In the genomic region with DNA sequence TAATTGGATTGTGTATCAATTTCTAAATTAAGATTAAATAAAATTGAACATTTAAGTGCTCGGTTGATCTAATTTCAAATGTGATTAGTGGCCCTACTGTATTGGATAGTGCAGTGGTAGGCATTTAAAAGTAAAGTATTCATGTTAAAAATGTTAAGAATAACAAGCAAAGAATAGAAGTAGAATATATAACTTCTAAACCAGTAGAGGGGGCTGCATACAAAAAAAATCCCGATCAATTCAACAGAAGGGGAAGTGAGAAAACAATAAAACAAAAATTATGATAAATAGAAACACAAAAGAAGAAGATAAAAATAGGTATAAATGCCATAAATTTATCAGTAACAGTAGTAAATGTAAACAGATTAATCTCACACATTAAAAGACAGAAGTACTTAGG, we compare ENCODE assay signal across 10 cellular contexts. TPM values are rescaled to one million over a fixed set of nuclear protein-coding genes. Genes with fewer than 3 reads are reported as not detected.
A peak's percentile ranks its signal among the peaks of the same experiment; 100 is the strongest.
DNase-seq lines count a peak whose midpoint lies in the region; ATAC-seq lines count a peak whose summit lies in the region.
"Had no signal": no experiment of that assay in that cellular context is flagged by ENCODE, and none has a peak within 500 bp of the region (broad histone marks: within the 10 kb centered on the region; RNA-seq: fewer than 3 reads in every experiment).

No MANE protein-coding gene starts in this region.

- H3K27me3 ChIP-seq in H7 (ENCODE audit: control insufficient read depth, insufficient read depth, low read length): peaks cover 14% of the 10 kb centered on the region

- DNase-seq in CD1c-positive myeloid dendritic cell (ENCODE audit: extremely low spot score) (peak; percentile 63), H7 (peak; percentile 52), RKO (ENCODE audit: low spot score) (peak; percentile 75), germinal center (ENCODE audit: low spot score) (peak; percentile 32), KG1 (lab: John Stamatoyannopoulos, UW) (no peak)
- DNase-seq in activated CD4-positive, alpha-beta T cell treated with anti-CD3 and anti-CD28 coated beads for 1 hour: no peak

- no peak for ATAC-seq in GM18867 (IDR thresholded peaks at IDR 0.05; ENCODE audit: unreplicated experiment)
- ATAC-seq in HG03025 (IDR thresholded peaks at IDR 0.05; ENCODE audit: low FRiP score, unreplicated experiment): no peak

- H3K36me3 ChIP-seq in H7 (replicated peaks; ENCODE audit: control insufficient read depth, insufficient read depth, low read length): no peaks in the 10 kb centered on the region

- H3K4me3 ChIP-seq in H7 (ENCODE audit: insufficient read depth, low read depth, low read length): no peak overlapping the region

RNA-seq across cellular contexts. Expression of gene WDFY4, which starts 24.9 kb away (rescaled TPM):
- total RNA-seq in H7 (2014; rRNA removed; shearing (Covaris generic)): not detected in 2 replicates
- total RNA-seq: LHCN-M2 had no signal

RNA-seq across cellular contexts. Expression of gene ARHGAP22, which starts 54.9 kb away (rescaled TPM):
- total RNA-seq in H7 (2014; rRNA removed; shearing (Covaris generic)): 5.4 and 9.1 TPM in 2 replicates
- total RNA-seq: T-helper 2 cell treated with Interferon-gamma antibody and Interleukin-4, amounts not matched to agents 100 ng/mL and 5 ng/mL, for 36 hours had no signal

Comparison
In these comparisons a context has a peak if more than half of its experiments do, and no peak if none do; other contexts are left out.
1. DNase-seq: peak in CD1c-positive myeloid dendritic cell (single experiment), H7 (single experiment), RKO (single experiment) and germinal center (single experiment); none in activated CD4-positive, alpha-beta T cell treated with anti-CD3 and anti-CD28 coated beads for 1 hour (single experiment) and KG1 (single experiment).